20 cellular contexts compared by ENCODE assay signal in the genomic region with DNA sequence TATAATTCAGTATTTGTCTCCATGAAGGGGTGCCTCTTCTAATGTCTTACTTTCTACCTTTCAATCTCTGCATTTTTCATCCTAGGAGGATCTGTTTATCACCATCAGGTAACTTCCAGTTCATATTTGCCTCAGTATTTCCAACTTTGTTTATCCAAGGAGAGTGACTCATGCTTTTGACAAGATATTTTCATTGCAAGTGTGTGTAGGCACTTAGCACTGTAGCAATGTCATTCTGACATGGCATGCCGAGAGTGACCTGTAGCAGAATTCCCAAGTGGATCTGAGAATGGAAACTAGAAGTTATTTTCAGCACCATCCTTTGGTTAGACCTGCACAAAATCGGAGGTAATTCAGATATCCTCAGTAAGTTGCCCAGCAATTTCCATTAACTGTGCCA.
DNase-seq lines count a peak whose midpoint lies in the region; ATAC-seq, FAIRE-seq and TF ChIP-seq lines count a peak whose summit lies in the region.
"Had no signal": no experiment of that assay in that cellular context is flagged by ENCODE, and none has a peak within 500 bp of the region (broad histone marks: within the 10 kb centered on the region; RNA-seq: fewer than 3 reads in every experiment).

No MANE protein-coding gene starts in this region.

- H3K27ac ChIP-seq in Panc1 (ENCODE audit: low read length) (no peak overlapping the region), epithelial cell of prostate (no peak overlapping the region), coronary artery (peak overlapping the region in 1 of 2 donors; percentile 36)
- H3K27ac ChIP-seq: body of pancreas, HL-60, vagina had no signal

- peak; percentile 94 for FAIRE-seq in H54 (lab: Jason Lieb, UNC)
- FAIRE-seq: GM18507 had no signal

- intact Hi-C loops in Panc1 (cut with micrococcal nuclease; ENCODE audit: unreplicated experiment), result no loop called here

- H3K36me3 ChIP-seq in Panc1 (ENCODE audit: control insufficient read depth, insufficient read depth, low read length), result no peaks in the 10 kb centered on the region
- H3K36me3 ChIP-seq: MG63, vagina had no signal

- in situ Hi-C loops in Panc1 (cut with HindIII; ENCODE audit: low pct_unique_long_range_greater_than_20kb, low sequenced_read_pairs), result no loop called here

- TF ChIP-seq CTCF in Panc1 (IDR thresholded peaks at IDR 0.05) (no peak), coronary artery (IDR thresholded peaks at IDR 0.05) (no peak)

- CTCF ChIA-PET in Panc1 (lab: Charles Lee), result no interaction called here

- BruUV-seq in Panc1 (replicated peaks; lab: Mats Ljungman, UMichigan), result no TSS peak

- H3K4me1 ChIP-seq in Panc1 (ENCODE audit: control insufficient read depth, insufficient read depth, low read length), result no peaks in the 10 kb centered on the region
- H3K4me1 ChIP-seq: body of pancreas, vagina had no signal

- DNase-seq in H54 (ENCODE audit: insufficient read length, low spot score), result peak; percentile 28
- DNase-seq in Panc1 (ENCODE audit: low read depth, low spot score), result peak; percentile 42
- peak; percentile 56 for DNase-seq in epithelial cell of prostate (ENCODE audit: low read depth, low spot score)
- DNase-seq in skeletal muscle cell (ENCODE audit: low read depth), result peak; percentile 14
- no peak for DNase-seq in NK-92 treated with Interleukin-12 subunit alpha and Interleukin-12 subunit beta, amount 100 ng/mL, for 24 hours (lab: John Stamatoyannopoulos, UW)
- no peak for DNase-seq in coronary artery (ENCODE audit: low spot score)
- DNase-seq: activated CD4-positive, alpha-beta memory T cell treated with anti-CD3 and anti-CD28 coated beads for 36 hours; body of pancreas; CD8-positive, alpha-beta T cell; H9; mesendoderm; MG63; NCI-H2081 treated with DMSO at 0.1 percent for 48 hours; NCI-H82; stimulated activated naive CD8-positive, alpha-beta T cell treated with anti-CD3 and anti-CD28 coated beads, Interleukin-15, Interleukin-2, amounts not matched to agents 100 U/mL and 50 U/mL, for 24 hours had no signal

- H3K4me3 ChIP-seq in Panc1 (ENCODE audit: low read depth in 2 of 2, low read length in 2 of 2) (no peak overlapping the region), skeletal muscle cell (ENCODE audit: low read depth, low read length) (no peak overlapping the region), coronary artery (no peak overlapping the region)
- H3K4me3 ChIP-seq: body of pancreas, MG63, vagina had no signal

- H3K27me3 ChIP-seq in Panc1 (ENCODE audit: control insufficient read depth, insufficient read depth, low read length), result no peaks in the 10 kb centered on the region
- H3K27me3 ChIP-seq: body of pancreas, MG63, vagina had no signal

- no peaks in the 10 kb centered on the region for H3K9me3 ChIP-seq in Panc1 (ENCODE audit: control insufficient read depth, insufficient read depth, low read depth, low read length)
- H3K9me3 ChIP-seq: body of pancreas, MG63, vagina had no signal

- POLR2A ChIA-PET in Panc1 (lab: Charles Lee), result no interaction called here

- no peak for ATAC-seq in Panc1
- ATAC-seq in GM19023 (IDR thresholded peaks at IDR 0.05; ENCODE audit: unreplicated experiment), result no peak
- ATAC-seq: activated T-helper 17 cell treated with anti-CD3 and anti-CD28 coated beads, Interleukin-2, amount 50 U/mL, for 72 hours; body of pancreas; CD8-positive, alpha-beta T cell; stimulated activated naive CD8-positive, alpha-beta T cell treated with anti-CD3 and anti-CD28 coated beads, Interleukin-15, Interleukin-2, amounts not matched to agents 100 U/mL and 50 U/mL, for 24 hours had no signal

- no peak for TF ChIP-seq POLR2A in H54 (IDR thresholded peaks at IDR 0.05; ENCODE audit: low read depth, low read length)

Comparison
In these comparisons a context has a peak if more than half of its experiments do, and no peak if none do; other contexts are left out.
1. DNase-seq: peak in H54 (single experiment), Panc1 (single experiment), epithelial cell of prostate (single experiment) and skeletal muscle cell (single experiment); none in NK-92 treated with Interleukin-12 subunit alpha and Interleukin-12 subunit beta, amount 100 ng/mL, for 24 hours (single experiment) and coronary artery (single experiment).